ENCODE assay signal across 1 cellular context in genomic region chr17:76529643-76530488, GRCh38.
A peak's percentile ranks its signal among the peaks of the same experiment; 100 is the strongest.
TF ChIP-seq lines count a peak whose summit lies in the region.

No MANE protein-coding gene starts in this region.

TF ChIP-seq in HepG2, 621 proteins besides CTCF, POLR2A, EP300 and RAD21 (continued from another document and continues in another):
- TF ChIP-seq HNRNPL (IDR thresholded peaks at IDR 0.05; ENCODE audit: low read depth, low read length): peak; percentile 88
- no peak for TF ChIP-seq ZNF740 (CRISPR knock-in tag; IDR thresholded peaks at IDR 0.05)
- TF ChIP-seq, protein P1, sequence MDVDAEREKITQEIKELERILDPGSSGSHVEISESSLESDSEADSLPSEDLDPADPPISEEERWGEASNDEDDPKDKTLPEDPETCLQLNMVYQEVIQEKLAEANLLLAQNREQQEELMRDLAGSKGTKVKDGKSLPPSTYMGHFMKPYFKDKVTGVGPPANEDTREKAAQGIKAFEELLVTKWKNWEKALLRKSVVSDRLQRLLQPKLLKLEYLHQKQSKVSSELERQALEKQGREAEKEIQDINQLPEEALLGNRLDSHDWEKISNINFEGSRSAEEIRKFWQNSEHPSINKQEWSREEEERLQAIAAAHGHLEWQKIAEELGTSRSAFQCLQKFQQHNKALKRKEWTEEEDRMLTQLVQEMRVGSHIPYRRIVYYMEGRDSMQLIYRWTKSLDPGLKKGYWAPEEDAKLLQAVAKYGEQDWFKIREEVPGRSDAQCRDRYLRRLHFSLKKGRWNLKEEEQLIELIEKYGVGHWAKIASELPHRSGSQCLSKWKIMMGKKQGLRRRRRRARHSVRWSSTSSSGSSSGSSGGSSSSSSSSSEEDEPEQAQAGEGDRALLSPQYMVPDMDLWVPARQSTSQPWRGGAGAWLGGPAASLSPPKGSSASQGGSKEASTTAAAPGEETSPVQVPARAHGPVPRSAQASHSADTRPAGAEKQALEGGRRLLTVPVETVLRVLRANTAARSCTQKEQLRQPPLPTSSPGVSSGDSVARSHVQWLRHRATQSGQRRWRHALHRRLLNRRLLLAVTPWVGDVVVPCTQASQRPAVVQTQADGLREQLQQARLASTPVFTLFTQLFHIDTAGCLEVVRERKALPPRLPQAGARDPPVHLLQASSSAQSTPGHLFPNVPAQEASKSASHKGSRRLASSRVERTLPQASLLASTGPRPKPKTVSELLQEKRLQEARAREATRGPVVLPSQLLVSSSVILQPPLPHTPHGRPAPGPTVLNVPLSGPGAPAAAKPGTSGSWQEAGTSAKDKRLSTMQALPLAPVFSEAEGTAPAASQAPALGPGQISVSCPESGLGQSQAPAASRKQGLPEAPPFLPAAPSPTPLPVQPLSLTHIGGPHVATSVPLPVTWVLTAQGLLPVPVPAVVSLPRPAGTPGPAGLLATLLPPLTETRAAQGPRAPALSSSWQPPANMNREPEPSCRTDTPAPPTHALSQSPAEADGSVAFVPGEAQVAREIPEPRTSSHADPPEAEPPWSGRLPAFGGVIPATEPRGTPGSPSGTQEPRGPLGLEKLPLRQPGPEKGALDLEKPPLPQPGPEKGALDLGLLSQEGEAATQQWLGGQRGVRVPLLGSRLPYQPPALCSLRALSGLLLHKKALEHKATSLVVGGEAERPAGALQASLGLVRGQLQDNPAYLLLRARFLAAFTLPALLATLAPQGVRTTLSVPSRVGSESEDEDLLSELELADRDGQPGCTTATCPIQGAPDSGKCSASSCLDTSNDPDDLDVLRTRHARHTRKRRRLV (CRISPR knock-in tag; IDR thresholded peaks at IDR 0.05): no peak
- TF ChIP-seq PTBP1 (IDR thresholded peaks at IDR 0.05; ENCODE audit: low read depth, low read length, poor library complexity, severe bottlenecking): no peak
- no peak; the same call in 1 of the 2 replicates for TF ChIP-seq ZBTB39 (CRISPR knock-in tag; IDR thresholded peaks at IDR 0.05)
- no peak for TF ChIP-seq CBFB (CRISPR knock-in tag; IDR thresholded peaks at IDR 0.05)
- TF ChIP-seq TCF12 (IDR thresholded peaks at IDR 0.05): no peak
- TF ChIP-seq TCF12 (CRISPR knock-in tag; IDR thresholded peaks at IDR 0.05): peak; percentile 52; the same call in 1 of the 2 replicates
- TF ChIP-seq U2AF2 (IDR thresholded peaks at IDR 0.05; ENCODE audit: low read depth, low read length): no peak
- no peak for TF ChIP-seq HOXA7 (CRISPR knock-in tag; IDR thresholded peaks at IDR 0.05)
- TF ChIP-seq ZNF251 (CRISPR knock-in tag; IDR thresholded peaks at IDR 0.05): no peak
- no peak for TF ChIP-seq MTF2 (CRISPR knock-in tag; IDR thresholded peaks at IDR 0.05; ENCODE audit: borderline replicate concordance)
- TF ChIP-seq SNAI1 (CRISPR knock-in tag; IDR thresholded peaks at IDR 0.05; ENCODE audit: borderline replicate concordance): no peak
- TF ChIP-seq, protein P2, sequence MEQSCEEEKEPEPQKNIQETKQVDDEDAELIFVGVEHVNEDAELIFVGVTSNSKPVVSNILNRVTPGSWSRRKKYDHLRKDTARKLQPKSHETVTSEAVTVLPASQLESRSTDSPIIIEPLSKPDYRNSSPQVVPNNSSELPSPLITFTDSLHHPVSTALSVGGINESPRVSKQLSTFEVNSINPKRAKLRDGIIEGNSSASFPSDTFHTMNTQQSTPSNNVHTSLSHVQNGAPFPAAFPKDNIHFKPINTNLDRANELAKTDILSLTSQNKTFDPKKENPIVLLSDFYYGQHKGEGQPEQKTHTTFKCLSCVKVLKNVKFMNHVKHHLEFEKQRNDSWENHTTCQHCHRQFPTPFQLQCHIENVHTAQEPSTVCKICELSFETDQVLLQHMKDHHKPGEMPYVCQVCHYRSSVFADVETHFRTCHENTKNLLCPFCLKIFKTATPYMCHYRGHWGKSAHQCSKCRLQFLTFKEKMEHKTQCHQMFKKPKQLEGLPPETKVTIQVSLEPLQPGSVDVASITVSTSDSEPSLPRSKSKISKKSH (CRISPR knock-in tag; IDR thresholded peaks at IDR 0.05; ENCODE audit: borderline replicate concordance): no peak
- no peak; the same call in 1 of the 2 replicates for TF ChIP-seq TEAD2 (CRISPR knock-in tag; IDR thresholded peaks at IDR 0.05)
- no peak for TF ChIP-seq ZNF672 (CRISPR knock-in tag; IDR thresholded peaks at IDR 0.05)
- TF ChIP-seq, protein P3, sequence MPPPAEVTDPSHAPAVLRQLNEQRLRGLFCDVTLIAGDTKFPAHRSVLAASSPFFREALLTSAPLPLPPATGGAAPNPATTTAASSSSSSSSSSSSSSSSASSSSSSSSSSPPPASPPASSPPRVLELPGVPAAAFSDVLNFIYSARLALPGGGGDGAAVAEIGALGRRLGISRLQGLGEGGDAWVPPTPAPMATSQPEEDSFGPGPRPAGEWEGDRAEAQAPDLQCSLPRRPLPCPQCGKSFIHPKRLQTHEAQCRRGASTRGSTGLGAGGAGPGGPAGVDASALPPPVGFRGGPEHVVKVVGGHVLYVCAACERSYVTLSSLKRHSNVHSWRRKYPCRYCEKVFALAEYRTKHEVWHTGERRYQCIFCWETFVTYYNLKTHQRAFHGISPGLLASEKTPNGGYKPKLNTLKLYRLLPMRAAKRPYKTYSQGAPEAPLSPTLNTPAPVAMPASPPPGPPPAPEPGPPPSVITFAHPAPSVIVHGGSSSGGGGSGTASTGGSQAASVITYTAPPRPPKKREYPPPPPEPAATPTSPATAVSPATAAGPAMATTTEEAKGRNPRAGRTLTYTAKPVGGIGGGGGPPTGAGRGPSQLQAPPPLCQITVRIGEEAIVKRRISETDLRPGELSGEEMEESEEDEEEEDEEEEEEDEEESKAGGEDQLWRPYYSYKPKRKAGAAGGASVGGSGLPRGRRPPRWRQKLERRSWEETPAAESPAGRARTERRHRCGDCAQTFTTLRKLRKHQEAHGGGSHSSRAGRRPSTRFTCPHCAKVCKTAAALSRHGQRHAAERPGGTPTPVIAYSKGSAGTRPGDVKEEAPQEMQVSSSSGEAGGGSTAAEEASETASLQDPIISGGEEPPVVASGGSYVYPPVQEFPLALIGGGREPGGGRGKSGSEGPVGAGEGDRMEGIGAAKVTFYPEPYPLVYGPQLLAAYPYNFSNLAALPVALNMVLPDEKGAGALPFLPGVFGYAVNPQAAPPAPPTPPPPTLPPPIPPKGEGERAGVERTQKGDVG (CRISPR knock-in tag; IDR thresholded peaks at IDR 0.05; ENCODE audit: borderline replicate concordance): peak; percentile 90; the same call in 1 of the 2 replicates
- no peak for TF ChIP-seq THYN1 (CRISPR knock-in tag; IDR thresholded peaks at IDR 0.05; ENCODE audit: borderline replicate concordance, low read depth)
- no peak for TF ChIP-seq ATM (IDR thresholded peaks at IDR 0.05; ENCODE audit: borderline replicate concordance)
- TF ChIP-seq ZNF547 (CRISPR knock-in tag; IDR thresholded peaks at IDR 0.05): no peak
- TF ChIP-seq ZEB1 (IDR thresholded peaks at IDR 0.05; ENCODE audit: insufficient replicate concordance, low read depth): no peak
- TF ChIP-seq SOX5 (CRISPR knock-in tag; IDR thresholded peaks at IDR 0.05; ENCODE audit: borderline replicate concordance): no peak; the same call in 1 of the 2 replicates
- TF ChIP-seq, protein P4, sequence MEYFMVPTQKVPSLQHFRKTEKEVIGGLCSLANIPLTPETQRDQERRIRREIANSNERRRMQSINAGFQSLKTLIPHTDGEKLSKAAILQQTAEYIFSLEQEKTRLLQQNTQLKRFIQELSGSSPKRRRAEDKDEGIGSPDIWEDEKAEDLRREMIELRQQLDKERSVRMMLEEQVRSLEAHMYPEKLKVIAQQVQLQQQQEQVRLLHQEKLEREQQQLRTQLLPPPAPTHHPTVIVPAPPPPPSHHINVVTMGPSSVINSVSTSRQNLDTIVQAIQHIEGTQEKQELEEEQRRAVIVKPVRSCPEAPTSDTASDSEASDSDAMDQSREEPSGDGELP (IDR thresholded peaks at IDR 0.05; ENCODE audit: borderline replicate concordance, low read depth): peak; percentile 89
- TF ChIP-seq, protein P5, sequence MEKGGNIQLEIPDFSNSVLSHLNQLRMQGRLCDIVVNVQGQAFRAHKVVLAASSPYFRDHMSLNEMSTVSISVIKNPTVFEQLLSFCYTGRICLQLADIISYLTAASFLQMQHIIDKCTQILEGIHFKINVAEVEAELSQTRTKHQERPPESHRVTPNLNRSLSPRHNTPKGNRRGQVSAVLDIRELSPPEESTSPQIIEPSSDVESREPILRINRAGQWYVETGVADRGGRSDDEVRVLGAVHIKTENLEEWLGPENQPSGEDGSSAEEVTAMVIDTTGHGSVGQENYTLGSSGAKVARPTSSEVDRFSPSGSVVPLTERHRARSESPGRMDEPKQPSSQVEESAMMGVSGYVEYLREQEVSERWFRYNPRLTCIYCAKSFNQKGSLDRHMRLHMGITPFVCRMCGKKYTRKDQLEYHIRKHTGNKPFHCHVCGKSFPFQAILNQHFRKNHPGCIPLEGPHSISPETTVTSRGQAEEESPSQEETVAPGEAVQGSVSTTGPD (CRISPR knock-in tag; IDR thresholded peaks at IDR 0.05): no peak
- peak; percentile 61; the same call in 1 of the 2 replicates for TF ChIP-seq DZIP1 (CRISPR knock-in tag; IDR thresholded peaks at IDR 0.05)
- peak; percentile 65; the same call in 1 of the 2 replicates for TF ChIP-seq ZNF747 (CRISPR knock-in tag; IDR thresholded peaks at IDR 0.05; ENCODE audit: borderline replicate concordance)
- TF ChIP-seq SYNCRIP (IDR thresholded peaks at IDR 0.05; ENCODE audit: insufficient read depth, low read depth, low read length): no peak
- TF ChIP-seq YEATS4 (CRISPR knock-in tag; IDR thresholded peaks at IDR 0.05; ENCODE audit: borderline replicate concordance): peak; percentile 54; the same call in 1 of the 2 replicates
- no peak; the same call in none of the 2 replicates for TF ChIP-seq ZNF350 (CRISPR knock-in tag; IDR thresholded peaks at IDR 0.05; ENCODE audit: borderline replicate concordance, low read depth)
- no peak; the same call in 1 of the 2 replicates for TF ChIP-seq ZHX2 (IDR thresholded peaks at IDR 0.05; ENCODE audit: low read depth)
- TF ChIP-seq ZHX2 (CRISPR knock-in tag; IDR thresholded peaks at IDR 0.05; ENCODE audit: borderline replicate concordance): no peak
- TF ChIP-seq DNMT1 (CRISPR knock-in tag; IDR thresholded peaks at IDR 0.05): peak; percentile 22
